In the genomic region with DNA sequence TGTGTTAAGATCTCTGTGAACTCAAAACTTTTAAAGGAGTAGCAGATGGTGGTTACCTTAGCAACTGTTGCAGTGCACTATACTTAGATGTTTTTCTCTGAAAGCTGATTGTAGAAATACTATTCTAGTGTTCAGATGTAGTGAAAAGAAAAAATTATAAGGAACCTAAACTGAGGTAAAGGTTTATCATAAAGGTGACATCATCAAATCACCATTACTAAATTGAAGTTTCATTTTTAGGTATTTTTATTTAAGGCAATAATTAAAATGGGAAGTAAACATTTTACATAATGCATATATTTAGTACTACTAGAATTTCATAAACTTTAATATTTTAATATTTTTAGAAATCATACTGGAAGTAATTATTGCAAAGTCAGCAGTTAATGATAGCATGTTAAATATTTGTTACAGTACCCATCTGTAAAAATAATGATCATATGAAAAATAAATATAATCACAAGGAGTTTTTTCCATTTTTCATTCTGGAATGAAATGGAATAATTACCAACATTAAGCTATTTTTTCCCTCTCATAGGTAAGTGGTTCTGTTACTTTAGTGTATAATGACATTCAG, we compare ENCODE assay signal across 19 cellular contexts.
DNase-seq lines count a peak whose midpoint lies in the region; ATAC-seq, FAIRE-seq and TF ChIP-seq lines count a peak whose summit lies in the region.
"Had no signal": no experiment of that assay in that cellular context is flagged by ENCODE, and none has a peak within 500 bp of the region (broad histone marks: within the 10 kb centered on the region; RNA-seq: fewer than 3 reads in every experiment).

No MANE protein-coding gene starts in this region.

- H3K4me2 ChIP-seq in SK-N-SH (no peak overlapping the region), H1 (ENCODE audit: insufficient read depth in 1 of 2, low read depth in 2 of 2, low read length in 2 of 2) (no peak overlapping the region)
- H3K4me2 ChIP-seq: KMS-11 had no signal

- H3K27ac ChIP-seq in SK-N-SH (ENCODE audit: low read depth in 2 of 2, low read length in 1 of 2) (peak overlapping the region in 1 of 2 experiments; percentile 54; a peak in 3 of 4 replicates), H1 (ENCODE audit: low read depth, low read length) (no peak overlapping the region), pancreas (no peak overlapping the region)
- H3K27ac ChIP-seq: C4-2B, KMS-11 had no signal

- H4K20me1 ChIP-seq in SK-N-SH (ENCODE audit: insufficient read depth), result no peaks in the 10 kb centered on the region
- H4K20me1 ChIP-seq in H1 (replicated peaks in 1 of 2; ENCODE audit: control insufficient read depth in 1 of 2, insufficient read depth in 2 of 2, low read length in 2 of 2), result no peaks in the 10 kb centered on the region

- no peak overlapping the region for H3K18ac ChIP-seq in H1 (ENCODE audit: extremely low read depth, low read length)

- H2AFZ ChIP-seq in SK-N-SH (ENCODE audit: low read depth) (no peak overlapping the region), H1 (ENCODE audit: low read length) (no peak overlapping the region)

- TF ChIP-seq CTCF in SK-N-SH (IDR thresholded peaks at IDR 0.05), result no peak
- TF ChIP-seq CTCF in H1 (IDR thresholded peaks at IDR 0.05; ENCODE audit: control extremely low read depth in 1 of 3, insufficient read depth in 1 of 3, low read depth in 1 of 3, low read length in 3 of 3), result no peak
- TF ChIP-seq CTCF in pancreas (IDR thresholded peaks at IDR 0.05), result no peak

- H2BK15ac ChIP-seq in H1 (ENCODE audit: low read length), result no peak overlapping the region

- H3K79me2 ChIP-seq in SK-N-SH (ENCODE audit: insufficient read depth) (no peaks in the 10 kb centered on the region), H1 (ENCODE audit: control insufficient read depth in 1 of 2, insufficient read depth in 2 of 2, low read length in 2 of 2) (no peaks in the 10 kb centered on the region)

- ATAC-seq in SK-N-SH treated with all-trans-retinoic acid at 6 μM for 48 hours (0 out of 3 replicates have a peak, but pooled peaks have one; percentile 9), pancreas (no peak)

- no peak overlapping the region for H4K91ac ChIP-seq in H1 (replicated peaks; ENCODE audit: insufficient read length, low read length)

- no peak overlapping the region for H2BK120ac ChIP-seq in H1 (replicated peaks; ENCODE audit: low read depth, low read length)

- DNase-seq in SK-N-SH (no peak), H1 (ENCODE audit: low read depth in 1 of 2, low spot score in 2 of 2) (no peak), pancreas (no peak), NCI-H2029 (lab: John Stamatoyannopoulos, UW) (no peak)
- DNase-seq in stimulated activated CD4-positive, alpha-beta T cell treated with anti-CD3 and anti-CD28 coated beads, Interleukin-1b, Interleukin-23, amount 100 ng/mL, for 48 hours, result no peak
- DNase-seq: AML-193; CD4-positive, alpha-beta T cell; DMS53; DND-41; EL; HCEC 1CT; HFFc6 had no signal

- TF ChIP-seq POLR2A in H1 (IDR thresholded peaks at IDR 0.05; ENCODE audit: control extremely low read depth in 1 of 2, low read depth in 2 of 2, low read length in 2 of 2), result no peak

- no peak overlapping the region for H2BK5ac ChIP-seq in H1 (ENCODE audit: low read depth, low read length)

- TF ChIP-seq RAD21 in SK-N-SH (IDR thresholded peaks at IDR 0.05; ENCODE audit: low read length) (no peak), H1 (IDR thresholded peaks at IDR 0.05 in 1 of 2, conservative IDR thresholded peaks at IDR 0.05 in 1 of 2; ENCODE audit: low read depth in 2 of 2, low read length in 2 of 2) (no peak)

- no peaks in the 10 kb centered on the region; the same call in 1 of the 2 replicates for H3K23me2 ChIP-seq in H1 (ENCODE audit: low read depth, low read length)

- CTCF ChIA-PET in SK-N-SH (lab: Yijun Ruan, JAX), result no interaction called here
- CTCF ChIA-PET in H1 (lab: Charles Lee; ENCODE audit: partially characterized antibody), result interaction anchor here (1.3 kb wide), 2 partner anchors 31 to 74 kb away, joined by 3 to 6 read pairs; no protein-coding TSS in a partner anchor

- no peak for TF ChIP-seq EP300 in SK-N-SH (IDR thresholded peaks at IDR 0.05; ENCODE audit: borderline replicate concordance in 1 of 2, low read depth in 1 of 2, low read length in 1 of 2)
- TF ChIP-seq EP300 in H1 (IDR thresholded peaks at IDR 0.05; ENCODE audit: borderline replicate concordance in 1 of 2, low read depth in 2 of 2, low read length in 2 of 2), result no peak

- FAIRE-seq in G401.6 (lab: Jason Lieb, UNC) (peak; percentile 28), H1 (lab: Jason Lieb, UNC) (no peak), pancreas (lab: Jason Lieb, UNC) (peak; percentile 47)
- FAIRE-seq: GM12891, GM19239, HTR-8/SVneo had no signal

- H3K79me1 ChIP-seq in H1 (ENCODE audit: low read depth, low read length), result no peaks in the 10 kb centered on the region

- peaks cover 0 to 3% of the 10 kb centered on the region in 2 experiments; a peak in 2 of 4 replicates for H3K4me1 ChIP-seq in SK-N-SH (ENCODE audit: control insufficient read depth in 1 of 2, insufficient read depth in 2 of 2, low read depth in 1 of 2, low read length in 1 of 2)
- H3K4me1 ChIP-seq in H1 (replicated peaks in 1 of 4; ENCODE audit: control insufficient read depth in 3 of 4, insufficient read depth in 4 of 4, low read length in 3 of 4), result no peaks in the 10 kb centered on the region
- H3K4me1 ChIP-seq in pancreas, result no peaks in the 10 kb centered on the region

- H2BK20ac ChIP-seq in H1 (ENCODE audit: low read length), result no peak overlapping the region

- H3K9me2 ChIP-seq in SK-N-SH, result no peaks in the 10 kb centered on the region

- no peaks in the 10 kb centered on the region for H3K27me3 ChIP-seq in SK-N-SH (ENCODE audit: insufficient read depth)
- no peaks in the 10 kb centered on the region for H3K27me3 ChIP-seq in H1 (replicated peaks in 1 of 4; ENCODE audit: control insufficient read depth in 3 of 4, extremely low read depth in 1 of 4, insufficient read depth in 3 of 4, low read length in 3 of 4)
- H3K27me3 ChIP-seq in pancreas, result no peaks in the 10 kb centered on the region

- no peak overlapping the region for H3K14ac ChIP-seq in H1 (ENCODE audit: insufficient read length)

- H3K9ac ChIP-seq in SK-N-SH (no peak overlapping the region), H1 (replicated peaks in 1 of 4; ENCODE audit: extremely low read depth in 1 of 4, low read depth in 3 of 4, low read length in 3 of 4) (no peak overlapping the region)
- H3K9ac ChIP-seq: KMS-11 had no signal

- intact Hi-C loops in pancreas (cut with DNase I), result loop anchor here in 1 of 3 donors (10.0 kb wide), 1 partner anchor 535 kb away; no protein-coding TSS in a partner anchor

- peaks cover 17% of the 10 kb centered on the region for H3F3A ChIP-seq in SK-N-SH (replicated peaks; ENCODE audit: insufficient read depth)

- POLR2A ChIA-PET in SK-N-SH (lab: Yijun Ruan, JAX), result no interaction called here
- POLR2A ChIA-PET in H1 (lab: Charles Lee; ENCODE audit: partially characterized antibody), result no interaction called here

- H4K5ac ChIP-seq in H1 (ENCODE audit: insufficient read length, low read depth, low read length), result no peak overlapping the region

- H3K4me3 ChIP-seq in SK-N-SH (ENCODE audit: low read depth in 2 of 2, low read length in 1 of 2) (no peak overlapping the region), H1 (ENCODE audit: extremely low read depth in 1 of 4, insufficient read depth in 2 of 4, low read depth in 3 of 4, low read length in 4 of 4) (no peak overlapping the region), pancreas (no peak overlapping the region)

- no peaks in the 10 kb centered on the region for H3K9me3 ChIP-seq in SK-N-SH
- no peaks in the 10 kb centered on the region for H3K9me3 ChIP-seq in H1 (ENCODE audit: insufficient read depth in 2 of 2, low read depth in 1 of 2, low read length in 1 of 2)
- no peaks in the 10 kb centered on the region for H3K9me3 ChIP-seq in pancreas

- H3K23ac ChIP-seq in H1 (ENCODE audit: insufficient read length), result no peak overlapping the region

- no peak overlapping the region for H2BK12ac ChIP-seq in H1 (ENCODE audit: low read depth, low read length)

- H4K8ac ChIP-seq in H1 (ENCODE audit: extremely low read depth, insufficient read depth, low read length), result no peak overlapping the region

- no peak overlapping the region for H3K4ac ChIP-seq in H1 (replicated peaks; ENCODE audit: insufficient read length, low read depth, low read length)

- no peaks in the 10 kb centered on the region for H3K36me3 ChIP-seq in SK-N-SH (replicated peaks in 1 of 2; ENCODE audit: control insufficient read depth in 1 of 2, insufficient read depth in 2 of 2, low read length in 1 of 2)
- no peaks in the 10 kb centered on the region for H3K36me3 ChIP-seq in H1 (ENCODE audit: control insufficient read depth in 2 of 4, insufficient read depth in 4 of 4, low read length in 3 of 4)
- no peaks in the 10 kb centered on the region for H3K36me3 ChIP-seq in pancreas

- H2AK5ac ChIP-seq in H1 (ENCODE audit: low read depth, low read length), result no peak overlapping the region

- H3K56ac ChIP-seq in H1 (replicated peaks; ENCODE audit: insufficient read length, low read depth, low read length), result no peak overlapping the region

TF ChIP-seq in SK-N-SH treated with all-trans-retinoic acid at 6 μM for 48 hours, 23 proteins besides CTCF, POLR2A, EP300 and RAD21 (continues in another document):
- TF ChIP-seq ZNF70 (CRISPR knock-in tag; IDR thresholded peaks at IDR 0.05), result no peak

TF ChIP-seq in SK-N-SH, 30 proteins besides CTCF, POLR2A, EP300 and RAD21:
- TF ChIP-seq USF1 (IDR thresholded peaks at IDR 0.05; ENCODE audit: borderline replicate concordance, low read depth) (no peak), FOSL2 (IDR thresholded peaks at IDR 0.05; ENCODE audit: borderline replicate concordance, low read depth) (no peak), SIN3A (IDR thresholded peaks at IDR 0.05; ENCODE audit: borderline replicate concordance, low read depth, low read length) (no peak), GABPA (IDR thresholded peaks at IDR 0.05; ENCODE audit: low read depth) (no peak)

TF ChIP-seq in H1, 55 proteins besides CTCF, POLR2A, EP300 and RAD21 (continues in another document):
- TF ChIP-seq KDM1A (IDR thresholded peaks at IDR 0.05; ENCODE audit: borderline replicate concordance, low read length) (no peak), CBX5 (IDR thresholded peaks at IDR 0.05; ENCODE audit: low read depth, low read length) (no peak), SIRT6 (IDR thresholded peaks at IDR 0.05; ENCODE audit: low read length) (no peak), SRF (IDR thresholded peaks at IDR 0.05; ENCODE audit: low read depth, low read length) (no peak), USF2 (IDR thresholded peaks at IDR 0.05; ENCODE audit: low read length) (no peak), CEBPB (IDR thresholded peaks at IDR 0.05; ENCODE audit: low read depth, low read length) (no peak), MAFK (IDR thresholded peaks at IDR 0.05; ENCODE audit: low read depth, low read length) (peak; percentile 86; the same call in 1 of the 2 replicates), RFX5 (IDR thresholded peaks at IDR 0.05; ENCODE audit: borderline replicate concordance, low read depth, low read length) (no peak)
